12 cellular contexts compared by ENCODE assay signal in genomic region chr13:33722216-33722900, GRCh38.
DNase-seq lines count a peak whose midpoint lies in the region; TF ChIP-seq lines count a peak whose summit lies in the region.
"Had no signal": no experiment of that assay in that cellular context is flagged by ENCODE, and none has a peak within 500 bp of the region (broad histone marks: within the 10 kb centered on the region; RNA-seq: fewer than 3 reads in every experiment).

No MANE protein-coding gene starts in this region.

- POLR2A ChIA-PET in activated CD4-positive, alpha-beta memory T cell treated with anti-CD3 and anti-CD28 coated beads for 36 hours (lab: Charles Lee) = interaction anchor here (1.4 to 3.1 kb wide), 4 partner anchors 43 to 180 kb away, joined by 5 to 9 read pairs (median 7); no protein-coding TSS in a partner anchor
- POLR2A ChIA-PET in activated CD4-positive, alpha-beta memory T cell treated with anti-CD3 and anti-CD28 coated beads, Interleukin-2, amount 10 ng/mL, durations not matched to agents 7 days and 5 days (lab: Charles Lee) = interaction anchor here (1.2 to 3.9 kb wide), 4 partner anchors 43 to 1136 kb away, joined by 4 to 31 read pairs (median 8); partner anchors contain the start of gene PDS5B

- peaks cover 19 to 48% (median 27%) of the 10 kb centered on the region in 4 donors for H3K4me1 ChIP-seq in stomach
- H3K4me1 ChIP-seq in ovary (ENCODE audit: insufficient read depth) = no peaks in the 10 kb centered on the region

- H3K27ac Mint-ChIP-seq in activated CD4-positive, alpha-beta memory T cell treated with anti-CD3 and anti-CD28 coated beads for 36 hours = peak overlapping the region; percentile 79
- no peak overlapping the region for H3K27ac Mint-ChIP-seq in activated CD4-positive, alpha-beta memory T cell treated with anti-CD3 and anti-CD28 coated beads, Interleukin-2, amount 10 ng/mL, durations not matched to agents 7 days and 5 days
- H3K27ac Mint-ChIP-seq: B cell, IgD-negative memory B cell had no signal

- H3K27me3 Mint-ChIP-seq in activated CD4-positive, alpha-beta memory T cell treated with anti-CD3 and anti-CD28 coated beads for 36 hours = no peaks in the 10 kb centered on the region
- H3K27me3 Mint-ChIP-seq in activated CD4-positive, alpha-beta memory T cell treated with anti-CD3 and anti-CD28 coated beads, Interleukin-2, amount 10 ng/mL, durations not matched to agents 7 days and 5 days = no peaks in the 10 kb centered on the region

- no peak for DNase-seq in activated CD4-positive, alpha-beta memory T cell treated with anti-CD3 and anti-CD28 coated beads for 36 hours
- DNase-seq in activated CD4-positive, alpha-beta memory T cell treated with anti-CD3 and anti-CD28 coated beads, Interleukin-2, amount 10 ng/mL, durations not matched to agents 7 days and 5 days = no peak
- DNase-seq in NCI-H526 treated with DMSO at 0.1 percent for 48 hours (lab: John Stamatoyannopoulos, UW) (peak; percentile 60), fibroblast of peridontal ligament (ENCODE audit: extremely low read depth) (peak; percentile 57), stomach (no peak), germinal center (ENCODE audit: low spot score) (no peak), ovary (no peak), foreskin melanocyte (no peak)
- DNase-seq: T1000 had no signal

- 11 to 22% (median 17%) methylated on average over 3 of the region's 3 CpGs for WGBS in stomach, 5 donors
- WGBS in ovary, 3 donors = 17 to 20% (median 20%) methylated on average over 3 of the region's 3 CpGs

- H3K4me3 Mint-ChIP-seq in activated CD4-positive, alpha-beta memory T cell treated with anti-CD3 and anti-CD28 coated beads for 36 hours = peak overlapping the region; percentile 6
- no peak overlapping the region for H3K4me3 Mint-ChIP-seq in activated CD4-positive, alpha-beta memory T cell treated with anti-CD3 and anti-CD28 coated beads, Interleukin-2, amount 10 ng/mL, durations not matched to agents 7 days and 5 days
- H3K4me3 Mint-ChIP-seq: B cell, IgD-negative memory B cell had no signal

- CTCF ChIA-PET in activated CD4-positive, alpha-beta memory T cell treated with anti-CD3 and anti-CD28 coated beads for 36 hours (lab: Charles Lee) = interaction anchor here (0.6 to 4.5 kb wide), 12 partner anchors 41 to 762 kb away, joined by 3 to 61 read pairs (median 4); no protein-coding TSS in a partner anchor
- CTCF ChIA-PET in activated CD4-positive, alpha-beta memory T cell treated with anti-CD3 and anti-CD28 coated beads, Interleukin-2, amount 10 ng/mL, durations not matched to agents 7 days and 5 days (lab: Charles Lee) = interaction anchor here (0.9 to 4.0 kb wide), 6 partner anchors 12 to 1134 kb away, joined by 3 to 43 read pairs (median 4); no protein-coding TSS in a partner anchor

- peaks cover 2% of the 10 kb centered on the region for H3K9me3 Mint-ChIP-seq in activated CD4-positive, alpha-beta memory T cell treated with anti-CD3 and anti-CD28 coated beads for 36 hours
- H3K9me3 Mint-ChIP-seq in activated CD4-positive, alpha-beta memory T cell treated with anti-CD3 and anti-CD28 coated beads, Interleukin-2, amount 10 ng/mL, durations not matched to agents 7 days and 5 days = no peaks in the 10 kb centered on the region
- H3K9me3 Mint-ChIP-seq: IgD-negative memory B cell had no signal

- H3K27me3 ChIP-seq in stomach (no peaks in the 10 kb centered on the region), ovary (no peaks in the 10 kb centered on the region)
- H3K27me3 ChIP-seq: neutrophil had no signal

- peaks cover 31% of the 10 kb centered on the region for H3K4me1 Mint-ChIP-seq in activated CD4-positive, alpha-beta memory T cell treated with anti-CD3 and anti-CD28 coated beads for 36 hours (ENCODE audit: low read depth)
- H3K4me1 Mint-ChIP-seq in activated CD4-positive, alpha-beta memory T cell treated with anti-CD3 and anti-CD28 coated beads, Interleukin-2, amount 10 ng/mL, durations not matched to agents 7 days and 5 days = peaks cover 22% of the 10 kb centered on the region

- H3K27ac ChIP-seq in stomach (peak overlapping the region in 4 of 5 donors; percentile 48 to 85 (median 70)), ovary (peak overlapping the region in 1 of 2 donors; percentile 16)
- H3K27ac ChIP-seq: neutrophil had no signal

- intact Hi-C loops in activated CD4-positive, alpha-beta memory T cell treated with anti-CD3 and anti-CD28 coated beads for 36 hours (cut with micrococcal nuclease) = loop anchor here (1.0 to 5.0 kb wide), 7 partner anchors 43 to 1185 kb away; partner anchors contain the start of genes N4BP2L2 and PDS5B
- intact Hi-C loops in stomach (cut with DNase I; ENCODE audit: low total_unique reads) = no loop called here
- intact Hi-C loops in ovary (cut with DNase I) = loop anchor here in 3 of 4 donors (5.0 to 10.0 kb wide), 4 partner anchors 80 to 498 kb away; no protein-coding TSS in a partner anchor

- TF ChIP-seq POLR2A in stomach (IDR thresholded peaks at IDR 0.05) (no peak), ovary (IDR thresholded peaks at IDR 0.05) (no peak)

- H3K36me3 ChIP-seq in stomach (no peaks in the 10 kb centered on the region), ovary (no peaks in the 10 kb centered on the region)
- H3K36me3 ChIP-seq: neutrophil had no signal

- TF ChIP-seq EP300 in stomach (IDR thresholded peaks at IDR 0.05) = no peak
- no peak for TF ChIP-seq EP300 in ovary (IDR thresholded peaks at IDR 0.05)

- H3K36me3 Mint-ChIP-seq in activated CD4-positive, alpha-beta memory T cell treated with anti-CD3 and anti-CD28 coated beads for 36 hours = no peaks in the 10 kb centered on the region
- no peaks in the 10 kb centered on the region for H3K36me3 Mint-ChIP-seq in activated CD4-positive, alpha-beta memory T cell treated with anti-CD3 and anti-CD28 coated beads, Interleukin-2, amount 10 ng/mL, durations not matched to agents 7 days and 5 days (ENCODE audit: low read depth)

- H3K9me3 ChIP-seq in stomach = no peaks in the 10 kb centered on the region
- no peaks in the 10 kb centered on the region for H3K9me3 ChIP-seq in ovary
- H3K9me3 ChIP-seq: neutrophil had no signal

- H3K4me3 ChIP-seq in stomach = peak overlapping the region in 1 of 4 donors; percentile 14
- no peak overlapping the region for H3K4me3 ChIP-seq in ovary

- TF ChIP-seq CTCF in stomach (IDR thresholded peaks at IDR 0.05) (no peak), ovary (IDR thresholded peaks at IDR 0.05) (no peak)

Comparison
In these comparisons a context has a peak if more than half of its experiments do, and no peak if none do; other contexts are left out.
1. DNase-seq: peak in NCI-H526 treated with DMSO at 0.1 percent for 48 hours (single experiment) and fibroblast of peridontal ligament (single experiment); none in activated CD4-positive, alpha-beta memory T cell treated with anti-CD3 and anti-CD28 coated beads for 36 hours (single experiment), activated CD4-positive, alpha-beta memory T cell treated with anti-CD3 and anti-CD28 coated beads, Interleukin-2, amount 10 ng/mL, durations not matched to agents 7 days and 5 days (single experiment), stomach (single experiment), germinal center (single experiment), ovary (0 of 5) and foreskin melanocyte (single experiment).